ENCODE assay signal across 29 cellular contexts in the genomic region with DNA sequence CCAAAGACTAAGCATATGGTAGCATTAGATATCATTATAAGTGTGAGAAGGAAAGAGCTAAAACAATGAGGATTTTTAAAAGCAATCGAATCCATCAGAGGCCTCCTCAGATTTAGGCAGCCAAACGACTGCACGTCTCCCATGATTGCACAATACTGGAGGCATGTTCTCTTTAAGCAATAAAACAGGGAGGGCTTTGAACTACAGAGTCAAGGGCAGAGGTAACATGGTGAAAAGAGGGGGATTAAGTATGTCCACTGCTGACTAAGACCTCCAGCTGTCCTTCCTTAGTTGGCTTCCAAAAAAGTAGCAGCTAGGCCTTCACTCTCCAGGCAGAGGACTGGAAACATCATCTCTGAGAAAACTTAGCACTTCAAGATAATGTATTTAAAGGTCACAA.
DNase-seq lines count a peak whose midpoint lies in the region; ATAC-seq and TF ChIP-seq lines count a peak whose summit lies in the region.
"Had no signal": no experiment of that assay in that cellular context is flagged by ENCODE, and none has a peak within 500 bp of the region (broad histone marks: within the 10 kb centered on the region; RNA-seq: fewer than 3 reads in every experiment).

No MANE protein-coding gene starts in this region.

- no peak overlapping the region for H3K27ac Mint-ChIP-seq in effector memory CD8-positive, alpha-beta T cell
- H3K27ac Mint-ChIP-seq: activated naive CD4-positive, alpha-beta T cell treated with anti-CD3 and anti-CD28 coated beads, Interleukin-2, amount 50 U/mL, for 72 hours; natural killer cell; stimulated activated naive CD8-positive, alpha-beta T cell treated with anti-CD3 and anti-CD28 coated beads, Interleukin-15, Interleukin-2, amounts not matched to agents 100 ng/mL and 50 ng/mL, for 24 hours had no signal

- DNase-seq in NOMO-1 treated with DMSO at 0.1 percent for 48 hours (lab: John Stamatoyannopoulos, UW; ENCODE audit: unreplicated experiment) (peak; percentile 6), NOMO-1 treated with dmso at 0.1 percent for 144 hours (lab: John Stamatoyannopoulos, UW; ENCODE audit: unreplicated experiment) (no peak), SK-N-DZ (ENCODE audit: low spot score) (peak; percentile 47), fibroblast of pulmonary artery (ENCODE audit: low read depth) (peak; percentile 38), skeletal muscle cell (ENCODE audit: low read depth) (peak; percentile 68)
- DNase-seq in stimulated activated CD4-positive, alpha-beta T cell treated with anti-CD3 and anti-CD28 coated beads, Interleukin-12 subunit alpha, Interleukin-12 subunit beta, amount 100 ng/mL, for 4 hours, result no peak
- no peak for DNase-seq in effector memory CD8-positive, alpha-beta T cell
- DNase-seq: 8988T; activated CD4-positive, alpha-beta T cell treated with anti-CD3 and anti-CD28 coated beads for 48 hours; activated effector memory CD4-positive, alpha-beta T cell treated with Interleukin-2 at 50 U/mL for 16 hours; anterior cingulate cortex; CD4-positive, CD25-positive, alpha-beta regulatory T cell; foreskin melanocyte; GOT3; heart left ventricle; natural killer cell; NCI-H1417 treated with DMSO at 0.1 percent for 48 hours; NCI-H2081; NCI-H345; NCI-H69; psoas muscle; stimulated activated CD4-positive, alpha-beta T cell treated with anti-CD3 and anti-CD28 coated beads, Interleukin-1b, Interleukin-23, amount 100 ng/mL, for 48 hours; uterus had no signal

- peaks cover 0 to 5% of the 10 kb centered on the region in 2 donors for H3K9me3 Mint-ChIP-seq in effector memory CD8-positive, alpha-beta T cell
- H3K9me3 Mint-ChIP-seq: activated naive CD4-positive, alpha-beta T cell treated with anti-CD3 and anti-CD28 coated beads, Interleukin-2, amount 50 U/mL, for 72 hours; stimulated activated naive CD8-positive, alpha-beta T cell treated with anti-CD3 and anti-CD28 coated beads, Interleukin-15, Interleukin-2, amounts not matched to agents 100 ng/mL and 50 ng/mL, for 24 hours had no signal

- TF ChIP-seq CTCF in fibroblast of pulmonary artery (IDR thresholded peaks at IDR 0.05; ENCODE audit: low read length, missing control alignments), result no peak

- no peaks in the 10 kb centered on the region for H3K36me3 Mint-ChIP-seq in effector memory CD8-positive, alpha-beta T cell (ENCODE audit: insufficient read depth)
- H3K36me3 Mint-ChIP-seq: activated naive CD4-positive, alpha-beta T cell treated with anti-CD3 and anti-CD28 coated beads, Interleukin-2, amount 50 U/mL, for 72 hours; CD4-positive, CD25-positive, alpha-beta regulatory T cell; natural killer cell had no signal

- ATAC-seq in HG03196 (IDR thresholded peaks at IDR 0.05; ENCODE audit: unreplicated experiment), result no peak
- ATAC-seq in effector memory CD8-positive, alpha-beta T cell (replicated peaks), result no peak
- ATAC-seq: activated naive CD4-positive, alpha-beta T cell treated with anti-CD3 and anti-CD28 coated beads, Interleukin-2, amount 50 U/mL, for 72 hours; natural killer cell; psoas muscle had no signal

- H3K4me3 ChIP-seq in fibroblast of pulmonary artery (replicated peaks; ENCODE audit: low read depth, low read length) (no peak overlapping the region), skeletal muscle cell (ENCODE audit: low read depth, low read length) (no peak overlapping the region)
- H3K4me3 ChIP-seq: breast epithelium, heart left ventricle, lung, psoas muscle, thoracic aorta, uterus had no signal

- no peaks in the 10 kb centered on the region for H3K27me3 Mint-ChIP-seq in effector memory CD8-positive, alpha-beta T cell
- H3K27me3 Mint-ChIP-seq: CD4-positive, CD25-positive, alpha-beta regulatory T cell had no signal

- H3K4me1 Mint-ChIP-seq in effector memory CD8-positive, alpha-beta T cell (ENCODE audit: low read depth in 2 of 2), result no peaks in the 10 kb centered on the region
- H3K4me1 Mint-ChIP-seq: CD4-positive, CD25-positive, alpha-beta regulatory T cell; natural killer cell had no signal

- H3K4me3 Mint-ChIP-seq in effector memory CD8-positive, alpha-beta T cell, result no peak overlapping the region
- H3K4me3 Mint-ChIP-seq: CD4-positive, CD25-positive, alpha-beta regulatory T cell; natural killer cell; stimulated activated naive CD8-positive, alpha-beta T cell treated with anti-CD3 and anti-CD28 coated beads, Interleukin-15, Interleukin-2, amounts not matched to agents 100 ng/mL and 50 ng/mL, for 24 hours had no signal

Comparison
In these comparisons a context has a peak if more than half of its experiments do, and no peak if none do; other contexts are left out.
1. DNase-seq: peak in NOMO-1 treated with DMSO at 0.1 percent for 48 hours (single experiment), SK-N-DZ (single experiment), fibroblast of pulmonary artery (single experiment) and skeletal muscle cell (single experiment); none in NOMO-1 treated with dmso at 0.1 percent for 144 hours (single experiment), stimulated activated CD4-positive, alpha-beta T cell treated with anti-CD3 and anti-CD28 coated beads, Interleukin-12 subunit alpha, Interleukin-12 subunit beta, amount 100 ng/mL, for 4 hours (single experiment) and effector memory CD8-positive, alpha-beta T cell (0 of 3).